8 cellular contexts compared by ENCODE assay signal in the genomic region with DNA sequence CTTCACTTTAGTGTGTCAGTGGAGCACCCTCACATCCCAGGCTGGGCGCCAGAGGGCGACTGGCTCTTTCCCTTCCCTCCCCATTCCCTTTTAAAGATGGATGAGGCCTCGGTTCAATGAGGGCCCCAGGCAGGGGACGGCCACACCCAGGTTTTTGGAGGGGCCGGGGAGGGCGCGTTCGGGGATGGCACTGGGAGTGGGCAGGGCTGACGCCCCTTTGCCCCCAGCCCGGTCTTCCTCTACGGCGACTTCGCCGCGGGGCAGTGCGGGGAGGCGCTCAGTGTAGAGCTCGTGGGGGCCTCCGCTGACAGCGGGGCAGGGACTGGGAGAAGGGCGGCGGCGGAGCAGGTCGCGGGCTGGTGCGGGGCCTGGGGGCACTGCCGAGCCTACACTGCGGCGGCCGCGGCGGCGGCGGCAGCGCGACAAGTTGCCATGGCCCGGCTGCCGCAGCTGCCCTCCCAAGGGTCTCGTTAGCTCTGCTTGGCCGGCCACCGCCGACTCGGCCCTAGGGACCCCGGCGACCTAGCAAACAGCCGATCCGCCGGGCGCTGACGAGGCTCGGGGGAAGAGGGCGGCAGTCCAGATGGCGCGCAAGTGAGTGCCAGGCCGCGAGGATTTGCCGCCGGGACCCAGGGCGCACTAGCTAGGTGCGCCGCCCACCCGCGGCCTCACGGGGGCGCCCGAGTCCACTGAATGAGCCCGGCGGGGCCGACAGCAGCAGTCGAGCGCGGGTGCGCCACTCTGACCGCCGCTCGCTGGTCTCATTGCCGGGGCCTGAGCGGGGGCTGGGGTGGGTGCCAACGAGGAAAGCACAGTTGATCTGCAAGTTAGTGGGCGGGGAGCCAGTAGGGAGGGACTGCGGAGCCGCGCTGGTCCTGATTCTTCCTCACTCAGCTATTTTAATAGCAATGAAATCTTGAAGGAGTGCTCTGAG.
DNase-seq lines count a peak whose midpoint lies in the region; ATAC-seq and TF ChIP-seq lines count a peak whose summit lies in the region.

No MANE protein-coding gene starts in this region.

- H3F3A ChIP-seq in DOHH2 (ENCODE audit: control insufficient read depth, insufficient read depth) = no peaks in the 10 kb centered on the region

- ATAC-seq in GM21786 (IDR thresholded peaks at IDR 0.05; ENCODE audit: unreplicated experiment) = peak; percentile 92

- DNase-seq in KBM-7 (peak; percentile 89), RPMI7951 (ENCODE audit: low read depth) (peak; percentile 67), fibroblast of the conjunctiva (ENCODE audit: low read depth) (peak; percentile 91)
- peak; percentile 78 for DNase-seq in activated T-helper 9 cell treated with anti-CD3 and anti-CD28 coated beads, Interleukin-2, amount 50 U/mL, for 16 hours (ENCODE audit: low read depth)
- peak; percentile 52 to 87 (median 72) for DNase-seq in stimulated activated naive CD4-positive, alpha-beta T cell (lab: John Stamatoyannopoulos, UW)

- H3K4me1 ChIP-seq in DOHH2 (ENCODE audit: control insufficient read depth, low read length) = peaks cover 5% of the 10 kb centered on the region

- peaks cover 4% of the 10 kb centered on the region for H3K27me3 Mint-ChIP-seq in nephron (ENCODE audit: low read depth)

- peak overlapping the region in 2 of 3 experiments; percentile 28 to 39 for H3K27ac Mint-ChIP-seq in nephron

- H3K9me2 ChIP-seq in DOHH2 (replicated peaks; ENCODE audit: control insufficient read depth, low read length) = no peaks in the 10 kb centered on the region

- peak overlapping the region; percentile 89 to 93 (median 90) for H3K4me3 Mint-ChIP-seq in nephron

- no peak overlapping the region for H3K27ac ChIP-seq in DOHH2 (ENCODE audit: low read depth, low read length)

- H3K36me3 Mint-ChIP-seq in nephron (ENCODE audit: low read depth) = no peaks in the 10 kb centered on the region

- in situ Hi-C loops in KBM-7 (cut with MboI; ENCODE audit: low pct_unique_long_range_greater_than_20kb, low sequenced_read_pairs) = loop anchor here (25.0 kb wide), 2 partner anchors 350 to 825 kb away; a partner anchor contains a TSS

- H3K36me3 ChIP-seq in DOHH2 (ENCODE audit: control insufficient read depth, low read length) = no peaks in the 10 kb centered on the region

- H3K9me3 Mint-ChIP-seq in nephron = no peaks in the 10 kb centered on the region

- no peaks in the 10 kb centered on the region for H3K4me1 Mint-ChIP-seq in nephron

- H3K4me3 ChIP-seq in DOHH2 (ENCODE audit: low read length) = peak overlapping the region; percentile 71

- no peaks in the 10 kb centered on the region for H3K9me3 ChIP-seq in DOHH2 (ENCODE audit: control insufficient read depth, insufficient read depth, low read length)

- no peaks in the 10 kb centered on the region for H4K20me1 ChIP-seq in DOHH2 (ENCODE audit: control insufficient read depth, insufficient read depth, low read depth, low read length)

- peak overlapping the region; percentile 90 for H3K4me2 ChIP-seq in DOHH2 (ENCODE audit: low read length)

- H3K79me2 ChIP-seq in DOHH2 (ENCODE audit: control insufficient read depth, low read length) = no peaks in the 10 kb centered on the region

- peaks cover 9% of the 10 kb centered on the region for H3K27me3 ChIP-seq in DOHH2 (ENCODE audit: control insufficient read depth, low read length)

- TF ChIP-seq CTCF in DOHH2 (IDR thresholded peaks at IDR 0.05; ENCODE audit: low read depth, low read length, poor library complexity, severe bottlenecking) = peak; percentile 86
- TF ChIP-seq CTCF in nephron (IDR thresholded peaks at IDR 0.05; ENCODE audit: unreplicated experiment in 3 of 3) = peak; percentile 96 to 98 (median 97)
